In genomic region chr10:30438016-30438850, GRCh38 we compare ENCODE assay signal across 1 cellular context.
TF ChIP-seq lines count a peak whose summit lies in the region.

No MANE protein-coding gene starts in this region.

TF ChIP-seq in K562, 482 proteins besides CTCF, POLR2A, EP300 and RAD21 (continued from another document):
- peak in 1 of 2 experiments; percentile 17; a peak in 1 of 4 replicates for TF ChIP-seq TBL1XR1 (IDR thresholded peaks at IDR 0.05; ENCODE audit: low read length in 2 of 2)
- TF ChIP-seq LEF1 (IDR thresholded peaks at IDR 0.05), result 0 out of 2 replicates have a peak, but pooled peaks have one; percentile 14
- 0 out of 4 replicates have a peak, but pooled peaks of 1 of the 2 experiments have one; percentile 19 for TF ChIP-seq HDAC1 (IDR thresholded peaks at IDR 0.05)
- TF ChIP-seq BHLHE40 (IDR thresholded peaks at IDR 0.05; ENCODE audit: low read length), result no peak
- TF ChIP-seq GMEB1 (CRISPR knock-in tag; IDR thresholded peaks at IDR 0.05), result no peak
- TF ChIP-seq ZNF407 (IDR thresholded peaks at IDR 0.05; ENCODE audit: low read depth), result no peak
- peak; percentile 31; the same call in 1 of the 2 replicates for TF ChIP-seq JUND (IDR thresholded peaks at IDR 0.05; ENCODE audit: borderline replicate concordance, low read depth, low read length)
- TF ChIP-seq JUND (tag; IDR thresholded peaks at IDR 0.05; ENCODE audit: borderline replicate concordance, low read depth, low read length), result no peak
- TF ChIP-seq ZNF592 (IDR thresholded peaks at IDR 0.05), result 0 out of 2 replicates have a peak, but pooled peaks have one; percentile 23
